Comparison of ENCODE assay signal across 22 cellular contexts in the genomic region with DNA sequence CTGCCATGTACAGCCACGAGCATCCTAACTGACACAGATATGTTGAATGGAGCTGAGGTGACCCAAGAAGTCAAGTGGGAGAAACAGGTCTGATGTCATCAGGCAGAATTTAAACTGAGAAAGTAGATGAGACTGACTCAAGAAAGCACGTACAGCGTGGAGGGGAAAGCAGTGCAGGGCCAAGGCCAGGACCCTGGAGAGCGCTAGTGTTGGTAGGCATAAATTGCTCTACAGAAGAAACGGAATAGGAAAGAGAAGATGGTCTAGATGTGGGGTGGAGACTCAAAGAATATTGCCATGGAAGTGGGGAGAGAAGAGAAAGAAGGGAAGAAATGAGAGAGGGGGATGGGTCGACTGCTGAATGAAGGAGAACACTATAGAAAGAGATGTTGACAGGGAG. TPM values are rescaled to one million over a fixed set of nuclear protein-coding genes. Genes with fewer than 3 reads are reported as not detected.
DNase-seq lines count a peak whose midpoint lies in the region; ATAC-seq, FAIRE-seq and TF ChIP-seq lines count a peak whose summit lies in the region.
"Had no signal": no experiment of that assay in that cellular context is flagged by ENCODE, and none has a peak within 500 bp of the region (broad histone marks: within the 10 kb centered on the region; RNA-seq: fewer than 3 reads in every experiment).

No MANE protein-coding gene starts in this region.

- H3K27me3 ChIP-seq in GM23248 (replicated peaks; ENCODE audit: insufficient read depth) (no peaks in the 10 kb centered on the region), tibial artery (peaks cover 0 to 26% of the 10 kb centered on the region in 2 donors)
- H3K27me3 ChIP-seq: testis had no signal

- intact Hi-C loops in tibial artery (cut with DNase I; ENCODE audit: low total_unique reads), result no loop called here

- no peaks in the 10 kb centered on the region for H3K36me3 ChIP-seq in GM23248 (ENCODE audit: low read depth)
- no peaks in the 10 kb centered on the region for H3K36me3 ChIP-seq in tibial artery
- H3K36me3 ChIP-seq: prostate gland had no signal

- no peak overlapping the region for H3K9ac ChIP-seq in GM23248

- CTCF ChIA-PET in A549 (lab: Yijun Ruan, JAX), result interaction anchor here (0.5 kb wide), 1 partner anchor 34 kb away, joined by 3 read pairs; no protein-coding TSS in a partner anchor

- in situ Hi-C loops in GM23248 (cut with MboI), result no loop called here
- in situ Hi-C loops in ACHN (cut with HindIII; ENCODE audit: low pct_ligation_motif_present, low pct_unique_long_range_greater_than_20kb, low sequenced_read_pairs), result no loop called here

- no peak for TF ChIP-seq EP300 in A549 (IDR thresholded peaks at IDR 0.05)

- H3F3A ChIP-seq in GM23248 (ENCODE audit: insufficient read depth), result no peaks in the 10 kb centered on the region

- H3K4me1 ChIP-seq in A549, result no peaks in the 10 kb centered on the region
- no peaks in the 10 kb centered on the region for H3K4me1 ChIP-seq in GM23248 (ENCODE audit: insufficient read depth)
- H3K4me1 ChIP-seq in tibial artery, result no peaks in the 10 kb centered on the region
- H3K4me1 ChIP-seq: prostate gland, testis had no signal

- H3K9me3 ChIP-seq in A549 (no peaks in the 10 kb centered on the region), GM23248 (ENCODE audit: low read depth) (no peaks in the 10 kb centered on the region), tibial artery (no peaks in the 10 kb centered on the region)
- H3K9me3 ChIP-seq: prostate gland, testis had no signal

- no peak overlapping the region for H2AFZ ChIP-seq in GM23248

- no peaks in the 10 kb centered on the region for H3K9me2 ChIP-seq in GM23248 (ENCODE audit: insufficient read depth)

- TF ChIP-seq POLR2A in A549 (IDR thresholded peaks at IDR 0.05; ENCODE audit: low read length), result no peak

- H3K4me3 ChIP-seq in A549 (no peak overlapping the region), GM23248 (no peak overlapping the region), fibroblast of pulmonary artery (replicated peaks; ENCODE audit: low read depth, low read length) (no peak overlapping the region), tibial artery (no peak overlapping the region)
- H3K4me3 ChIP-seq: prostate gland, testis had no signal

- POLR2A ChIA-PET in A549 (lab: Yijun Ruan, JAX), result no interaction called here

- TF ChIP-seq RAD21 in A549 (conservative IDR thresholded peaks at IDR 0.05 in 1 of 2, IDR thresholded peaks at IDR 0.05 in 1 of 2), result no peak

- no peaks in the 10 kb centered on the region for H4K20me1 ChIP-seq in GM23248 (ENCODE audit: insufficient read depth)

- H3K27ac ChIP-seq in A549, result no peak overlapping the region
- no peak overlapping the region for H3K27ac ChIP-seq in GM23248
- no peak overlapping the region for H3K27ac ChIP-seq in tibial artery
- H3K27ac ChIP-seq: prostate gland, testis had no signal

- no peak for FAIRE-seq in A549 (lab: Jason Lieb, UNC)
- FAIRE-seq: astrocyte, RCC 7860 had no signal

- H3K79me2 ChIP-seq in GM23248 (ENCODE audit: insufficient read depth), result no peaks in the 10 kb centered on the region

- no peak for ATAC-seq in A549
- ATAC-seq in GM21447 (IDR thresholded peaks at IDR 0.05; ENCODE audit: unreplicated experiment), result no peak
- no peak for ATAC-seq in GM18511 (IDR thresholded peaks at IDR 0.05; ENCODE audit: unreplicated experiment)
- ATAC-seq: natural killer cell treated with Interleukin-12 subunit alpha and Interleukin-12 subunit beta and Interleukin-15 and Interleukin-18, amount 100 ng/mL, for 72 hours; T-cell had no signal

- WGBS in A549 (ENCODE audit: missing lambda C conversion rate), result 19% methylated on average over 6 of the region's 6 CpGs
- 33 to 45% methylated on average over 6 of the region's 6 CpGs for WGBS in GM23248 (ENCODE audit: low coverage in 1 of 2, low lambda C conversion rate in 2 of 2, missing lambda C conversion rate in 2 of 2), 2 experiments

- peak in 1 of 2 experiments; percentile 7 for DNase-seq in A549 (ENCODE audit: low read depth in 1 of 2, low spot score in 1 of 2)
- peak; percentile 32 for DNase-seq in GM23248
- DNase-seq in RPMI8226, result peak; percentile 15
- peak; percentile 1 for DNase-seq in fibroblast of pulmonary artery (ENCODE audit: low read depth)
- DNase-seq in ACHN, result no peak
- DNase-seq in tibial artery, result no peak
- DNase-seq: activated B cell treated with CpG ODN at 0.5 μM for 24 hours, activated gamma-delta T cell treated with Interleukin-2 at 50 U/mL for 16 hours, GDM1, mesenchymal stem cell, NCI-H1417 treated with DMSO at 0.1 percent for 48 hours, NCI-H2171, NCI-H748 treated with DMSO at 0.1 percent for 48 hours, T-cell, testis had no signal

- H3K4me2 ChIP-seq in A549 (no peak overlapping the region), GM23248 (ENCODE audit: unreplicated experiment) (no peak overlapping the region)

- TF ChIP-seq CTCF in A549 (IDR thresholded peaks at IDR 0.05) (no peak), fibroblast of pulmonary artery (IDR thresholded peaks at IDR 0.05; ENCODE audit: low read length, missing control alignments) (no peak), tibial artery (IDR thresholded peaks at IDR 0.05) (no peak)

TF ChIP-seq in A549, 52 proteins besides CTCF, POLR2A, EP300 and RAD21:
- TF ChIP-seq TP53 (CRISPR knock-in tag; IDR thresholded peaks at IDR 0.05) (no peak), TFCP2L1 (CRISPR knock-in tag; IDR thresholded peaks at IDR 0.05) (no peak), ZSCAN20 (CRISPR knock-in tag; IDR thresholded peaks at IDR 0.05) (no peak), PHF8 (IDR thresholded peaks at IDR 0.05; ENCODE audit: borderline replicate concordance, low read depth) (no peak), NPAS2 (CRISPR knock-in tag; IDR thresholded peaks at IDR 0.05; ENCODE audit: borderline replicate concordance) (no peak), MYC (IDR thresholded peaks at IDR 0.05; ENCODE audit: borderline replicate concordance, low read length) (no peak), EHMT2 (IDR thresholded peaks at IDR 0.05; ENCODE audit: low read depth) (0 out of 2 replicates have a peak, but pooled peaks have one; percentile 26)
- TF ChIP-seq, protein P1, sequence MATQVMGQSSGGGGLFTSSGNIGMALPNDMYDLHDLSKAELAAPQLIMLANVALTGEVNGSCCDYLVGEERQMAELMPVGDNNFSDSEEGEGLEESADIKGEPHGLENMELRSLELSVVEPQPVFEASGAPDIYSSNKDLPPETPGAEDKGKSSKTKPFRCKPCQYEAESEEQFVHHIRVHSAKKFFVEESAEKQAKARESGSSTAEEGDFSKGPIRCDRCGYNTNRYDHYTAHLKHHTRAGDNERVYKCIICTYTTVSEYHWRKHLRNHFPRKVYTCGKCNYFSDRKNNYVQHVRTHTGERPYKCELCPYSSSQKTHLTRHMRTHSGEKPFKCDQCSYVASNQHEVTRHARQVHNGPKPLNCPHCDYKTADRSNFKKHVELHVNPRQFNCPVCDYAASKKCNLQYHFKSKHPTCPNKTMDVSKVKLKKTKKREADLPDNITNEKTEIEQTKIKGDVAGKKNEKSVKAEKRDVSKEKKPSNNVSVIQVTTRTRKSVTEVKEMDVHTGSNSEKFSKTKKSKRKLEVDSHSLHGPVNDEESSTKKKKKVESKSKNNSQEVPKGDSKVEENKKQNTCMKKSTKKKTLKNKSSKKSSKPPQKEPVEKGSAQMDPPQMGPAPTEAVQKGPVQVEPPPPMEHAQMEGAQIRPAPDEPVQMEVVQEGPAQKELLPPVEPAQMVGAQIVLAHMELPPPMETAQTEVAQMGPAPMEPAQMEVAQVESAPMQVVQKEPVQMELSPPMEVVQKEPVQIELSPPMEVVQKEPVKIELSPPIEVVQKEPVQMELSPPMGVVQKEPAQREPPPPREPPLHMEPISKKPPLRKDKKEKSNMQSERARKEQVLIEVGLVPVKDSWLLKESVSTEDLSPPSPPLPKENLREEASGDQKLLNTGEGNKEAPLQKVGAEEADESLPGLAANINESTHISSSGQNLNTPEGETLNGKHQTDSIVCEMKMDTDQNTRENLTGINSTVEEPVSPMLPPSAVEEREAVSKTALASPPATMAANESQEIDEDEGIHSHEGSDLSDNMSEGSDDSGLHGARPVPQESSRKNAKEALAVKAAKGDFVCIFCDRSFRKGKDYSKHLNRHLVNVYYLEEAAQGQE (IDR thresholded peaks at IDR 0.05), result peak; percentile 77

RNA-seq across cellular contexts. Expression of gene GJB5, which starts 45.3 kb away (rescaled TPM):
- polyA plus RNA-seq in A549 (2011; rRNA removed) (0.11 and 0.16 TPM in 2 replicates), A549 (2017; fragmentation: RNase III; extraction: RNeasy Plus Mini Kit Qiagen cat#74134 plus additional on column Dnase treatment) (0.09 to 0.15 TPM in 2 of 3 replicates, not detected in the other), GM23248 (2016; fragmentation: Nextera tagmentation; extraction: Ambion mirVana) (0.23 and 0.33 TPM in 2 replicates)
- 0.04 and 0.08 TPM in 2 replicates for polyA plus RNA-seq in A549 (2012; cell fraction: cytosol; rRNA removed)
- polyA plus RNA-seq in A549 (2012; cell fraction: nucleus; rRNA removed), result 0.05 TPM in 1 of 2 replicates, not detected in the other
- not detected in 2 replicates for polyA minus RNA-seq in A549 (2011; rRNA and poly(A)+ RNA removed)
- not detected in 2 replicates for total RNA-seq in GM23248 (2014; rRNA removed; shearing (Covaris generic))
- total RNA-seq: activated B cell treated with CpG ODN at 0.5 μM for 24 hours; astrocyte; H4; natural killer cell treated with Interleukin-12 subunit alpha and Interleukin-12 subunit beta and Interleukin-15 and Interleukin-18, amount 100 ng/mL, for 72 hours; T-cell; testis had no signal

RNA-seq across cellular contexts. Expression of gene GJB4, which starts 50.0 kb away (rescaled TPM):
- polyA plus RNA-seq in A549 (2011; rRNA removed) (0.07 TPM in 1 of 2 replicates, not detected in the other), A549 (2017; fragmentation: RNase III; extraction: RNeasy Plus Mini Kit Qiagen cat#74134 plus additional on column Dnase treatment) (0.04 to 0.07 TPM in 2 of 3 replicates, not detected in the other), GM23248 (2016; fragmentation: Nextera tagmentation; extraction: Ambion mirVana) (not detected in 2 replicates)
- polyA plus RNA-seq in A549 (2012; cell fraction: cytosol; rRNA removed), result 0.03 and 0.04 TPM in 2 replicates
- polyA plus RNA-seq in A549 (2012; cell fraction: nucleus; rRNA removed), result 0.05 TPM in 1 of 2 replicates, not detected in the other
- 0.12 TPM in 1 of 2 replicates, not detected in the other for polyA minus RNA-seq in A549 (2011; rRNA and poly(A)+ RNA removed)
- not detected in 2 replicates for total RNA-seq in GM23248 (2014; rRNA removed; shearing (Covaris generic))
- total RNA-seq: activated B cell treated with CpG ODN at 0.5 μM for 24 hours; astrocyte; H4; natural killer cell treated with Interleukin-12 subunit alpha and Interleukin-12 subunit beta and Interleukin-15 and Interleukin-18, amount 100 ng/mL, for 72 hours; T-cell; testis had no signal

Comparison
In these comparisons a context has a peak if more than half of its experiments do, and no peak if none do; other contexts are left out.
1. DNase-seq: peak in GM23248 (single experiment), RPMI8226 (single experiment) and fibroblast of pulmonary artery (single experiment); none in ACHN (single experiment) and tibial artery (0 of 2).